In the genomic region with DNA sequence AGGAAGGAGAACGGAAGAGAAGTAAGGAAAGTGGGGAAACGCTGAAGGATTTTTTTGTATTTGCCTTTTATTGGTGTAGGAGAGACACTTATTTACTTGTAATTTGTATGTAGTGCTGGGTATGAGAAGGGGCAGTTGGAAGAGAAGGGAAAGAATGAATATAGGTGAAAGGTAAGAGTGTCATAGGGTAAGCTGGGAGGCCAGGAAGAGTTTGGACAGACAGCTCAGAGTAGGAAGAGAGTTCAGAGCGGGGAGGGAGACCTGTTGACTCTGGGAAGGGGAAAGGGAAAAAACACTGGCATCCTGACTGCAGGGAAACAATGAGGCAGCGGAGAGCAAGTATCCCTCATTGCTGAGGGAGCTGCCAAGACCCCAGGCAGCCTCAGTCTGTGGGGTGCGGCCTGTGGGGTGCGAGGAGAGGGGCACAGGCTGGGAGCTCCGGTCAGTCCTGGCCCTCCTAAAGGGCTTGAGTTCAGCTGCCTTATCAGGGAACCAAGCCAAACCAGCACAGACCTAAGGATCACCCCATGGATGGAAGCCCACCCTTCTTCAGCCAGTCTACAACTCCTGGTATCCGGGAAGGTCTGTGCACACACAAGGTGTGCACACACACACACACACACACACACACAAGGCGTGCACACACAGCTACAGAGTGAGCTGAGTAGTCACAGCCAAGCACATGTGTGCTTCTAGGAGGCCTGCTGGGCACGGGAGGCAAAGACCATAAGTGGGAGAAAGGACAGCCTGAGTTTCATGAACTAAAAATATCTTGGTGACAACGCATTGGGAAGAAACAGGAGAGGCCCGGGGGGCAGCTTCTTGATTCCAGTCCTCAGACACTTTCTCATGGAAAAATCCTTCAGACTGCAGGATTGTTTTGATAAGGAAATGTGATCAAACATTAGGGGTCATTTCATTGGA, we compare ENCODE assay signal across 8 cellular contexts. TPM values are rescaled to one million over a fixed set of nuclear protein-coding genes. Genes with fewer than 3 reads are reported as not detected.
DNase-seq lines count a peak whose midpoint lies in the region; ATAC-seq and TF ChIP-seq lines count a peak whose summit lies in the region.

No MANE protein-coding gene starts in this region.

- no peaks in the 10 kb centered on the region for H3K9me3 Mint-ChIP-seq in natural killer cell

- 36% methylated on average over 10 of the region's 12 CpGs for WGBS in esophagus muscularis mucosa

- no peaks in the 10 kb centered on the region for H3K9me3 ChIP-seq in AG04450 (ENCODE audit: control insufficient read depth, insufficient read depth, low read length)
- no peaks in the 10 kb centered on the region for H3K9me3 ChIP-seq in Panc1 (ENCODE audit: control insufficient read depth, insufficient read depth, low read depth, low read length)
- no peaks in the 10 kb centered on the region for H3K9me3 ChIP-seq in esophagus muscularis mucosa

- H3K36me3 ChIP-seq in Panc1 (ENCODE audit: control insufficient read depth, insufficient read depth, low read length) (no peaks in the 10 kb centered on the region), esophagus muscularis mucosa (no peaks in the 10 kb centered on the region)

- H3K4me1 Mint-ChIP-seq in natural killer cell: peaks cover 32 to 52% of the 10 kb centered on the region in 2 donors

- H3K27me3 ChIP-seq in AG04450 (ENCODE audit: control insufficient read depth, insufficient read depth, low read length) (no peaks in the 10 kb centered on the region), Panc1 (ENCODE audit: control insufficient read depth, insufficient read depth, low read length) (no peaks in the 10 kb centered on the region), esophagus muscularis mucosa (no peaks in the 10 kb centered on the region)

- no peaks in the 10 kb centered on the region for H3K36me3 Mint-ChIP-seq in natural killer cell

- no peak for TF ChIP-seq CTCF in AG04450 (IDR thresholded peaks at IDR 0.05; ENCODE audit: low read depth, low read length)
- no peak for TF ChIP-seq CTCF in Panc1 (IDR thresholded peaks at IDR 0.05)
- TF ChIP-seq CTCF in esophagus muscularis mucosa (IDR thresholded peaks at IDR 0.05): no peak
- no peak for TF ChIP-seq CTCF in natural killer cell (IDR thresholded peaks at IDR 0.05)

- POLR2A ChIA-PET in AG04450 (lab: Yijun Ruan, JAX) (interaction anchor here (0.6 to 1.5 kb wide), 4 partner anchors 11 to 118 kb away, joined by 3 to 6 read pairs (median 4); no protein-coding TSS in a partner anchor), Panc1 (lab: Charles Lee) (interaction anchor here (0.7 kb wide), 1 partner anchor 118 kb away, joined by 3 read pairs; no protein-coding TSS in a partner anchor)

- ATAC-seq in Panc1: peak; percentile 9; the same call in 1 of the 2 replicates
- no peak for ATAC-seq in natural killer cell
- ATAC-seq in HG03095 (IDR thresholded peaks at IDR 0.05; ENCODE audit: unreplicated experiment): no peak
- no peak for ATAC-seq in HG03521 (IDR thresholded peaks at IDR 0.05; ENCODE audit: unreplicated experiment)

- peak overlapping the region; percentile 0 for H3K4me3 Mint-ChIP-seq in natural killer cell

- in situ Hi-C loops in Panc1 (cut with HindIII; ENCODE audit: low pct_unique_long_range_greater_than_20kb, low sequenced_read_pairs): no loop called here

- no peak for TF ChIP-seq POLR2A in esophagus muscularis mucosa (IDR thresholded peaks at IDR 0.05; ENCODE audit: low read depth)

- peak overlapping the region; percentile 31 for H3K4me3 ChIP-seq in AG04450 (ENCODE audit: low read depth, low read length)
- H3K4me3 ChIP-seq in Panc1 (ENCODE audit: low read depth in 2 of 2, low read length in 2 of 2): peak overlapping the region; percentile 58 to 80
- H3K4me3 ChIP-seq in esophagus muscularis mucosa: peak overlapping the region; percentile 12 to 77 (median 64)

- intact Hi-C loops in Panc1 (cut with micrococcal nuclease; ENCODE audit: unreplicated experiment): no loop called here
- intact Hi-C loops in esophagus muscularis mucosa (cut with DNase I): loop anchor here (5.0 kb wide), 1 partner anchor 45 kb away; no protein-coding TSS in a partner anchor
- intact Hi-C loops in natural killer cell (cut with micrococcal nuclease): no loop called here

- H3K27me3 Mint-ChIP-seq in natural killer cell (ENCODE audit: low read depth in 2 of 2): no peaks in the 10 kb centered on the region

- DNase-seq in AG04450 (ENCODE audit: low read depth, low spot score) (no peak), Panc1 (ENCODE audit: low read depth, low spot score) (no peak), esophagus muscularis mucosa (ENCODE audit: extremely low spot score) (no peak), natural killer cell (no peak), NCI-H1092 treated with DMSO at 0.1 percent for 48 hours (lab: John Stamatoyannopoulos, UW) (no peak), DMS153 treated with DMSO at 0.1 percent for 48 hours (lab: John Stamatoyannopoulos, UW; ENCODE audit: unreplicated experiment) (no peak)

- no TSS peak for BruUV-seq in Panc1 (replicated peaks; lab: Mats Ljungman, UMichigan)

- H3K27ac ChIP-seq in AG04450 (ENCODE audit: low read depth, low read length): peak overlapping the region; percentile 91
- peak overlapping the region; percentile 98 for H3K27ac ChIP-seq in Panc1 (ENCODE audit: low read length)
- H3K27ac ChIP-seq in esophagus muscularis mucosa (replicated peaks in 1 of 4): peak overlapping the region; percentile 93 to 99 (median 96)

- TF ChIP-seq EP300 in esophagus muscularis mucosa (IDR thresholded peaks at IDR 0.05): no peak

- CTCF ChIA-PET in AG04450 (lab: Charles Lee) (no interaction called here), Panc1 (lab: Charles Lee) (no interaction called here)

- H3K27ac Mint-ChIP-seq in natural killer cell: peak overlapping the region in 1 of 2 donors; percentile 98

- H3K4me1 ChIP-seq in Panc1 (ENCODE audit: control insufficient read depth, insufficient read depth, low read length): peaks cover 68% of the 10 kb centered on the region
- peaks cover 70 to 87% (median 80%) of the 10 kb centered on the region in 4 donors for H3K4me1 ChIP-seq in esophagus muscularis mucosa

RNA-seq across cellular contexts. Expression of a gene that starts 2.9 kb away (rescaled TPM):
- 17.2 and 21.6 TPM in 2 replicates for polyA plus RNA-seq in AG04450 (2011; rRNA removed)
- polyA minus RNA-seq in AG04450 (2011; rRNA and poly(A)+ RNA removed): 19.8 and 21.4 TPM in 2 replicates
- total RNA-seq in Panc1 (2021; ENCODE audit: unreplicated experiment): 43.3 TPM
- polyA plus RNA-seq in Panc1 (2012; ENCODE audit: insufficient read length): 27.5 TPM
- total RNA-seq in esophagus muscularis mucosa: 10 to 100 TPM; 16.6 to 37.1 (median 32.4) TPM
- total RNA-seq in natural killer cell: 10 to 100 TPM in 1 of 3 donors, 1 to 10 TPM in 2; 9.8 to 14.7 (median 9.9) TPM
